In genomic region chr6:89992818-89993217, GRCh38 we compare ENCODE assay signal across 15 cellular contexts.
"Had no signal": no experiment of that assay in that cellular context is flagged by ENCODE, and none has a peak within 500 bp of the region (broad histone marks: within the 10 kb centered on the region; RNA-seq: fewer than 3 reads in every experiment).

No MANE protein-coding gene starts in this region.

- H3K9me3 Mint-ChIP-seq: activated naive CD4-positive, alpha-beta T cell treated with anti-CD3 and anti-CD28 coated beads, Interleukin-2, amount 10 ng/mL, durations not matched to agents 7 days and 5 days; activated T-helper 2 cell treated with anti-CD3 and anti-CD28 coated beads, Interferon-gamma antibody, Interleukin-2, Interleukin-4, amounts not matched to agents 10 μg/mL and 5 μg/mL and 100 μg/mL, durations not matched to agents 14 hours and 24 hours and 36 hours; stimulated activated memory B cell treated with anti-CD40 and anti-IgM and Interleukin-4, amounts not matched to agents 10 μg/mL and 1 μg/mL and 100 μg/mL, for 72 hours had no signal

- H3K27ac Mint-ChIP-seq: activated naive CD4-positive, alpha-beta T cell treated with anti-CD3 and anti-CD28 coated beads, Interleukin-2, amount 10 ng/mL, durations not matched to agents 7 days and 5 days; activated T-helper 2 cell treated with anti-CD3 and anti-CD28 coated beads, Interferon-gamma antibody, Interleukin-2, Interleukin-4, amounts not matched to agents 10 μg/mL and 5 μg/mL and 100 μg/mL, durations not matched to agents 14 hours and 24 hours and 36 hours; stimulated activated memory B cell treated with anti-CD40 and anti-IgM and Interleukin-4, amounts not matched to agents 10 μg/mL and 1 μg/mL and 100 μg/mL, for 72 hours had no signal

- DNase-seq: activated naive CD4-positive, alpha-beta T cell treated with anti-CD3 and anti-CD28 coated beads, Interleukin-2, amount 10 ng/mL, durations not matched to agents 7 days and 5 days; amniotic stem cell; effector CD4-positive, alpha-beta T cell; heart left ventricle; kidney glomerular epithelial cell; left ventricle myocardium superior; ovary; psoas muscle; stimulated activated CD4-positive, alpha-beta T cell treated with anti-CD3 and anti-CD28 coated beads, Interleukin-4, amount 100 ng/mL, for 4 hours; T1000; thyroid gland had no signal

- H3K27me3 Mint-ChIP-seq: activated naive CD4-positive, alpha-beta T cell treated with anti-CD3 and anti-CD28 coated beads, Interleukin-2, amount 10 ng/mL, durations not matched to agents 7 days and 5 days; stimulated activated memory B cell treated with anti-CD40 and anti-IgM and Interleukin-4, amounts not matched to agents 10 μg/mL and 1 μg/mL and 100 μg/mL, for 72 hours had no signal

- H3K4me3 Mint-ChIP-seq: activated naive CD4-positive, alpha-beta T cell treated with anti-CD3 and anti-CD28 coated beads, Interleukin-2, amount 10 ng/mL, durations not matched to agents 7 days and 5 days; stimulated activated memory B cell treated with anti-CD40 and anti-IgM and Interleukin-4, amounts not matched to agents 10 μg/mL and 1 μg/mL and 100 μg/mL, for 72 hours had no signal

- ATAC-seq: gastroesophageal sphincter; heart left ventricle; left ventricle myocardium superior; psoas muscle; sciatic nerve; stimulated activated memory B cell treated with anti-CD40 and anti-IgM and Interleukin-4, amounts not matched to agents 10 μg/mL and 1 μg/mL and 100 μg/mL, for 72 hours had no signal
